8 cellular contexts compared by ENCODE assay signal in the genomic region with DNA sequence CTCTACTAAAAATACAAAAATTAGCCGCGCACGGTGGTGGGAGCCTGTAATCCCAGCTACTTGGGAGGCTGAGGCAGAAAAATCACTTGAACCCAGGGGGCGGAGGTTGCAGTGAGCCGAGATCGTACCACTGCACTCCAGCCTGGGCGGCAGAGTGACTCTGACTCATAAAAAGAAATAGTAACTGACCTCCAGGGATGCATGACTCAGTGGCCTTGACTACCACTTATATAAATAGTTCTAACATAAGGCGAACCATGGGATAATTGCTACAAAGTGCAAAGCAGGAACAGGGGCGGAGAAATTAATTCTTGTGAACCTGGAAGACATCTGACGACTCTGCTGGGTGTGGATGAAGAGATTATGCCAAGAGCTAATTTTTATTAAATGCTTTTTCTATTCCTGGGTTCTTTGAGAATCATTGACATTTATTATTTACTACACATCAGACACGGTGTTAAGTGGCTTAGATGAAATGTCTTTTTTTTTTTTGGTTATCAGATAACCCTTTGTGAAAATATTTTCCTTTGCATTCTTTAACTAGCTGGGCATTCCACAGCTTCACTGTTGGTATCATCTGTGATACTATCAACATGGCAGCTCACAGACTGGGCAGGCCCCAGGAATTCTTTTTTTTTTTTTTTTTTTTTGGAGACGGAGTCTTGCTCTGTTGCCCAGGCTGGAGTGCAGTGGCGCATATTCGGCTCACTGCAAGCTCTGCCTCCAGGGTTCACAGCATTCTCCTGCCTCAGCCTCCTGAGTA. TPM values are rescaled to one million over a fixed set of nuclear protein-coding genes. Genes with fewer than 3 reads are reported as not detected.
DNase-seq lines count a peak whose midpoint lies in the region; ATAC-seq and TF ChIP-seq lines count a peak whose summit lies in the region.

No MANE protein-coding gene starts in this region.

- CTCF ChIA-PET in Panc1 (lab: Charles Lee), result no interaction called here

- ATAC-seq in Panc1, result peak; percentile 94
- ATAC-seq in HG02610 (IDR thresholded peaks at IDR 0.05; ENCODE audit: unreplicated experiment), result no peak

- H3K4me3 ChIP-seq in Panc1 (ENCODE audit: low read depth in 2 of 2, low read length in 2 of 2) (no peak overlapping the region), epithelial cell of proximal tubule (ENCODE audit: low read depth, low read length) (no peak overlapping the region), retinal pigment epithelial cell (ENCODE audit: low read length) (no peak overlapping the region)

- no peaks in the 10 kb centered on the region; the same call in none of the 2 replicates for H3K4me1 ChIP-seq in Panc1 (ENCODE audit: control insufficient read depth, insufficient read depth, low read length)

- in situ Hi-C loops in Panc1 (cut with HindIII; ENCODE audit: low pct_unique_long_range_greater_than_20kb, low sequenced_read_pairs), result no loop called here

- no peaks in the 10 kb centered on the region for H3K36me3 ChIP-seq in Panc1 (ENCODE audit: control insufficient read depth, insufficient read depth, low read length)

- DNase-seq in H4 (ENCODE audit: low spot score), result peak; percentile 66
- DNase-seq in Panc1 (ENCODE audit: low read depth, low spot score), result peak; percentile 47
- peak; percentile 64 for DNase-seq in epithelial cell of proximal tubule (ENCODE audit: low read depth)
- DNase-seq in retinal pigment epithelial cell (ENCODE audit: low read depth), result peak; percentile 87
- DNase-seq in SK-N-DZ (ENCODE audit: low spot score), result no peak
- DNase-seq in cerebellum (ENCODE audit: low spot score), result no peak
- DNase-seq in cerebellar cortex (ENCODE audit: low spot score), result no peak

- H3K27me3 ChIP-seq in Panc1 (ENCODE audit: control insufficient read depth, insufficient read depth, low read length), result no peaks in the 10 kb centered on the region

- TF ChIP-seq CTCF in Panc1 (IDR thresholded peaks at IDR 0.05) (no peak), epithelial cell of proximal tubule (conservative IDR thresholded peaks at IDR 0.05; ENCODE audit: low read depth, low read length) (no peak), retinal pigment epithelial cell (conservative IDR thresholded peaks at IDR 0.05; ENCODE audit: low read depth, low read length) (no peak)

- no peak overlapping the region for H3K27ac ChIP-seq in Panc1 (ENCODE audit: low read length)

- H3K9me3 ChIP-seq in Panc1 (ENCODE audit: control insufficient read depth, insufficient read depth, low read depth, low read length), result no peaks in the 10 kb centered on the region

- BruUV-seq in Panc1 (replicated peaks; lab: Mats Ljungman, UMichigan), result no TSS peak

- POLR2A ChIA-PET in Panc1 (lab: Charles Lee), result interaction anchor here (0.6 kb wide), 2 partner anchors 51 to 196 kb away, joined by 4 read pairs; no protein-coding TSS in a partner anchor

- intact Hi-C loops in Panc1 (cut with micrococcal nuclease; ENCODE audit: unreplicated experiment), result no loop called here

RNA-seq across cellular contexts. Expression of a gene that starts 28.2 kb away (rescaled TPM):
- total RNA-seq in H4 (2014; rRNA removed; shearing (Covaris generic)), result 3.0 and 3.2 TPM in 2 replicates
- 6.9 TPM for total RNA-seq in Panc1 (2021; ENCODE audit: unreplicated experiment)
- polyA plus RNA-seq in Panc1 (2012; ENCODE audit: insufficient read length), result 10.9 TPM
- total RNA-seq in epithelial cell of proximal tubule, result 3.7 and 8.0 TPM in 2 replicates
- polyA plus RNA-seq in SK-N-DZ (2014; cell fraction: cytosol; rRNA removed), result 16.8 and 24.1 TPM in 2 replicates
- 28.1 and 32.7 TPM in 2 replicates for polyA plus RNA-seq in SK-N-DZ (2014; cell fraction: nucleus; rRNA removed)
- total RNA-seq in cerebellum, result 15.9 TPM

RNA-seq across cellular contexts. Expression of a gene that starts 28.6 kb away (rescaled TPM):
- total RNA-seq in H4 (2014; rRNA removed; shearing (Covaris generic)), result 35.9 and 41.1 TPM in 2 replicates
- total RNA-seq in Panc1 (2021; ENCODE audit: unreplicated experiment), result 50.5 TPM
- 44.0 TPM for polyA plus RNA-seq in Panc1 (2012; ENCODE audit: insufficient read length)
- total RNA-seq in epithelial cell of proximal tubule, result 48.3 and 68.4 TPM in 2 replicates
- 89.4 and 98.7 TPM in 2 replicates for polyA plus RNA-seq in SK-N-DZ (2014; cell fraction: cytosol; rRNA removed)
- polyA plus RNA-seq in SK-N-DZ (2014; cell fraction: nucleus; rRNA removed), result 172 and 179 TPM in 2 replicates
- 46.7 TPM for total RNA-seq in cerebellum

RNA-seq across cellular contexts. Expression of a gene that starts 48.2 kb away (rescaled TPM):
- total RNA-seq in H4 (2014; rRNA removed; shearing (Covaris generic)), result 241 and 283 TPM in 2 replicates
- total RNA-seq in Panc1 (2021; ENCODE audit: unreplicated experiment) (130 TPM), epithelial cell of proximal tubule (402 and 472 TPM in 2 replicates), cerebellum (212 TPM)
- 85.0 TPM for polyA plus RNA-seq in Panc1 (2012; ENCODE audit: insufficient read length)
- polyA plus RNA-seq in SK-N-DZ (2014; cell fraction: cytosol; rRNA removed), result 439 and 502 TPM in 2 replicates
- 162 and 206 TPM in 2 replicates for polyA plus RNA-seq in SK-N-DZ (2014; cell fraction: nucleus; rRNA removed)

Comparison
In these comparisons a context has a peak if more than half of its experiments do, and no peak if none do; other contexts are left out.
1. DNase-seq: peak in H4 (single experiment), Panc1 (single experiment), epithelial cell of proximal tubule (single experiment) and retinal pigment epithelial cell (single experiment); none in SK-N-DZ (single experiment), cerebellum (single experiment) and cerebellar cortex (single experiment).